In the genomic region with DNA sequence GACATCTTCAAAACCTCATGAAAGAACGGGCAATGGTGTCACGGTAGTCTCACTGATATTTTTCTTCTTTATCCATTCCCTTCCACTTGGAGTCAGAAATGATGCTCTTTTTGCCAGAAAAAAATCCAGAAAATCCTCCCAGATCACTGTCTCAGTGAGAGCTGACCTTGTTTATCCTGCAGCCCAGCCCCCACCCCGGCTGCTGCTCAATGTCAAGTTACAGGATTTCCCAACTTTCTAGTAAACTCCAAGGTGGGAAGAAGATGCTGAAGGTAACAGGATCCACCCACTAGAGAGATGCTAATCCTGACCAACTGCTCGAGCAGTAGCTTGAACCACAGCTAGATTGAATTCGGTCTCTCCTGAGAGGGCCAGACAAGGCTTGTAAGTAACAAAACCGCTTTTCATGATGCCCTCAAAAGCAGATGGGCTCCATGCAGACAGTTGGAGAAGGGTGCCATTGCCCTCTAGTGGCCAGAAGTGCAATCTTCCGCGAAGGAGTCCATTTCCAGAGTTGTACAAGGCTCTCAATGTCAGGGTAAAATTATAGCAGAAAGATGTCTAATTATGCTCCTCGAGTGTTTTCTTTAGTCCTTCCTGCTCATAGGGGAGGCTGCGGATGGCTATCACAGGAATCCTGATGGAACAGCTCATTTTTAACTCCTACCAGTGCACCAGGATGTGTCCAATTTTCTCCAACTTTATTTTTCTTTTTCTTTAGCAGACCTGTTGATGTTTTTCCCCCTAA, we compare ENCODE assay signal across 7 cellular contexts. TPM values are rescaled to one million over a fixed set of nuclear protein-coding genes. Genes with fewer than 3 reads are reported as not detected.
A peak's percentile ranks its signal among the peaks of the same experiment; 100 is the strongest.
DNase-seq lines count a peak whose midpoint lies in the region; ATAC-seq, FAIRE-seq and TF ChIP-seq lines count a peak whose summit lies in the region.

No MANE protein-coding gene starts in this region.

- H3K36me3 ChIP-seq in PC-3 (ENCODE audit: low read depth, low read length), result peaks cover 34% of the 10 kb centered on the region; the same call in 1 of the 2 replicates
- no peaks in the 10 kb centered on the region for H3K36me3 ChIP-seq in keratinocyte (ENCODE audit: control insufficient read depth in 2 of 2, extremely low read depth in 1 of 2, insufficient read depth in 2 of 2, low read length in 2 of 2)

- DNase-seq in GDM1 (lab: John Stamatoyannopoulos, UW), result peak; percentile 5
- peak; percentile 36 for DNase-seq in HuH-7.5 (ENCODE audit: low spot score)
- peak; percentile 75 for DNase-seq in PC-3
- peak; percentile 89 to 90 for DNase-seq in cardiac fibroblast (ENCODE audit: low read depth in 2 of 2)
- peak; percentile 49 for DNase-seq in keratinocyte (ENCODE audit: low read depth, low spot score)
- DNase-seq in stimulated activated CD4-positive, alpha-beta T cell treated with anti-CD3 and anti-CD28 coated beads, Interleukin-2, amount 100 ng/mL, for 48 hours, result peak; percentile 12 to 17

- H3F3A ChIP-seq in PC-3 (ENCODE audit: low read length, unreplicated experiment), result no peaks in the 10 kb centered on the region

- BruUV-seq in PC-3 (replicated peaks; lab: Mats Ljungman, UMichigan), result no TSS peak

- H2AFZ ChIP-seq in PC-3 (ENCODE audit: low read length), result no peak overlapping the region
- H2AFZ ChIP-seq in keratinocyte (ENCODE audit: control insufficient read depth, low read length), result no peak overlapping the region

- H3K9me1 ChIP-seq in keratinocyte (ENCODE audit: control insufficient read depth, extremely low read depth, insufficient read depth, low read length), result no peaks in the 10 kb centered on the region

- peak overlapping the region; percentile 88 for H3K4me2 ChIP-seq in PC-3 (ENCODE audit: low read length)
- no peak overlapping the region for H3K4me2 ChIP-seq in keratinocyte (ENCODE audit: control insufficient read depth, extremely low read depth, insufficient read depth, low read depth, low read length)

- peak; percentile 85 for ATAC-seq in GM21390 (IDR thresholded peaks at IDR 0.05; ENCODE audit: unreplicated experiment)
- ATAC-seq in PC-3, result peak; percentile 9; the same call in 1 of the 2 replicates

- H3K9me3 ChIP-seq in PC-3 (ENCODE audit: low read length) (no peaks in the 10 kb centered on the region), keratinocyte (ENCODE audit: control insufficient read depth, low read depth, low read length) (no peaks in the 10 kb centered on the region)

- H3K9ac ChIP-seq in PC-3 (ENCODE audit: low read length) (peak overlapping the region; percentile 83; the same call in 1 of the 2 replicates), keratinocyte (ENCODE audit: control insufficient read depth, extremely low read depth, insufficient read depth, low read length) (no peak overlapping the region)

- peaks cover 96% of the 10 kb centered on the region for H3K79me2 ChIP-seq in PC-3 (ENCODE audit: low read length)
- H3K79me2 ChIP-seq in keratinocyte (ENCODE audit: control insufficient read depth, insufficient read depth, low read length), result peaks cover 80% of the 10 kb centered on the region

- peak; percentile 99 for FAIRE-seq in keratinocyte (lab: Jason Lieb, UNC)

- H3K4me1 ChIP-seq in PC-3 (ENCODE audit: insufficient read depth, low read length) (peaks cover 22% of the 10 kb centered on the region), keratinocyte (ENCODE audit: control insufficient read depth, extremely low read depth, insufficient read depth, low read length) (peaks cover 3% of the 10 kb centered on the region)

- intact Hi-C loops in PC-3 (cut with micrococcal nuclease), result loop anchor here (5.0 to 10.0 kb wide), 5 partner anchors 46 to 1656 kb away; no protein-coding TSS in a partner anchor

- H4K20me1 ChIP-seq in PC-3 (ENCODE audit: low read length) (peaks cover 40% of the 10 kb centered on the region), keratinocyte (ENCODE audit: control insufficient read depth, extremely low read depth, insufficient read depth, low read length) (peaks cover 4% of the 10 kb centered on the region)

- dilution Hi-C loops in keratinocyte (cut with MboI; ENCODE audit: extremely low pct_ligation_motif_present, low sequenced_read_pairs), result no loop called here

- CTCF ChIA-PET in PC-3 (lab: Charles Lee), result no interaction called here

- POLR2A ChIA-PET in PC-3 (lab: Charles Lee; ENCODE audit: unreplicated experiment), result interaction anchor here (0.6 kb wide), 1 partner anchor 157 kb away, joined by 3 read pairs; no protein-coding TSS in a partner anchor

- TF ChIP-seq CTCF in PC-3 (conservative IDR thresholded peaks at IDR 0.05; ENCODE audit: low read depth, low read length), result peak; percentile 89
- TF ChIP-seq CTCF in cardiac fibroblast (IDR thresholded peaks at IDR 0.05; ENCODE audit: low read depth, low read length), result peak; percentile 94
- TF ChIP-seq CTCF in keratinocyte (optimal IDR thresholded peaks at IDR 0.05 in 1 of 3, IDR thresholded peaks at IDR 0.05 in 1 of 3, conservative IDR thresholded peaks at IDR 0.05 in 1 of 3; ENCODE audit: extremely low read depth in 1 of 3, insufficient read depth in 2 of 3, low read length in 3 of 3), result peak; percentile 92 to 97 (median 93)

- no peak overlapping the region for H3K27ac ChIP-seq in PC-3 (ENCODE audit: low read length)
- H3K27ac ChIP-seq in keratinocyte (ENCODE audit: control insufficient read depth, insufficient read depth, low read length), result no peak overlapping the region

- H3K27me3 ChIP-seq in PC-3 (ENCODE audit: low read length) (no peaks in the 10 kb centered on the region), keratinocyte (ENCODE audit: control insufficient read depth, extremely low read depth, insufficient read depth, low read length) (peaks cover 22% of the 10 kb centered on the region)

- no peaks in the 10 kb centered on the region for H3K9me2 ChIP-seq in PC-3 (replicated peaks; ENCODE audit: low read length)

- peak overlapping the region; percentile 90 for H3K4me3 ChIP-seq in PC-3 (ENCODE audit: low read length)
- peak overlapping the region in 1 of 2 donors; percentile 30 for H3K4me3 ChIP-seq in cardiac fibroblast (replicated peaks in 1 of 2; ENCODE audit: low read depth in 2 of 2, low read length in 2 of 2)
- H3K4me3 ChIP-seq in keratinocyte (ENCODE audit: control insufficient read depth in 2 of 3, extremely low read depth in 1 of 3, insufficient read depth in 2 of 3, low read depth in 1 of 3, low read length in 3 of 3), result no peak overlapping the region

RNA-seq across cellular contexts. Expression of gene CDH11, which starts 4.0 kb away (rescaled TPM):
- total RNA-seq in PC-3 (2014; rRNA removed), result 111 and 172 TPM in 2 replicates
- 17.8 to 67.7 TPM (median 36.8 TPM) in 3 replicates for polyA plus RNA-seq in keratinocyte
- 1.2 TPM for polyA plus RNA-seq in keratinocyte (2011; ENCODE audit: low read depth)
- polyA plus RNA-seq in keratinocyte (2011; cell fraction: cytosol; rRNA removed), result 10.8 and 12.5 TPM in 2 replicates
- polyA plus RNA-seq in keratinocyte (2011; cell fraction: nucleus; rRNA removed), result 50.9 and 52.0 TPM in 2 replicates
- 1.1 and 50.4 TPM in 2 replicates for polyA plus RNA-seq in keratinocyte (2012; ENCODE audit: low replicate concordance)
- 33.8 to 109 TPM (median 100 TPM) in 3 replicates for polyA minus RNA-seq in keratinocyte
- polyA minus RNA-seq in keratinocyte (2011; cell fraction: cytosol; rRNA and poly(A)+ RNA removed), result 34.1 TPM
- 71.8 and 152 TPM in 2 replicates for polyA minus RNA-seq in keratinocyte (2011; cell fraction: nucleus; rRNA and poly(A)+ RNA removed)

Comparison
In these comparisons a context has a peak if more than half of its experiments do, and no peak if none do; other contexts are left out.
1. DNase-seq: peak in every context shown above with its lines; median percentile 90 in cardiac fibroblast; 75 in PC-3; 49 in keratinocyte; 36 in HuH-7.5; 14 in stimulated activated CD4-positive, alpha-beta T cell treated with anti-CD3 and anti-CD28 coated beads, Interleukin-2, amount 100 ng/mL, for 48 hours; 5 in GDM1.